In the genomic region with DNA sequence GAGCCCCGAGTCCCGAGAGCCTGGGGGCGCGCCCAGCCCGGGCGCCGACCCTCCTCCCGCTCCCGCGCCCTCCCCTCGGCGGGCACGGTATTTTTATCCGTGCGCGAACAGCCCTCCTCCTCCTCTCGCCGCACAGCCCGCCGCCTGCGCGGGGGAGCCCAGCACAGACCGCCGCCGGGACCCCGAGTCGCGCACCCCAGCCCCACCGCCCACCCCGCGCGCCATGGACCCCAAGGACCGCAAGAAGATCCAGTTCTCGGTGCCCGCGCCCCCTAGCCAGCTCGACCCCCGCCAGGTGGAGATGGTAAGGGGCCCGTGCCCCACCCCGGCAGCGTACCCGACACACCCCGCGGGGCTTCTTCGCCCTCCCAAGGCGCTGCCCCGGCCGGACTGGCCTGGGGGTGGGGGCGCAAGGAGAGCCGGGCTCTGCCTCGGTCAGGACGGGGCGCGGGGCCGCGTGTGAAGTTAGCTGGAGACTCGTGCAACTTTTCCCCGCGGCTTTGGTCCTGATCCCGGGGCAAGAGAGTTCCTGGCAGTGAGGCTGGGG, we compare ENCODE assay signal across 13 cellular contexts. TPM values are rescaled to one million over a fixed set of nuclear protein-coding genes. Genes with fewer than 3 reads are reported as not detected.
DNase-seq lines count a peak whose midpoint lies in the region; ATAC-seq and TF ChIP-seq lines count a peak whose summit lies in the region.
"Had no signal": no experiment of that assay in that cellular context is flagged by ENCODE, and none has a peak within 500 bp of the region (broad histone marks: within the 10 kb centered on the region; RNA-seq: fewer than 3 reads in every experiment).

No MANE protein-coding gene starts in this region.

- ATAC-seq in GM23338 (peak; percentile 16), GM18909 (IDR thresholded peaks at IDR 0.05; ENCODE audit: poor library complexity, unreplicated experiment) (no peak), HG03095 (IDR thresholded peaks at IDR 0.05; ENCODE audit: unreplicated experiment) (no peak)
- no peak for ATAC-seq in stimulated activated naive CD8-positive, alpha-beta T cell treated with anti-CD3 and anti-CD28 coated beads, Interleukin-15, Interleukin-2, amounts not matched to agents 100 U/mL and 50 U/mL, for 24 hours
- ATAC-seq: activated CD4-positive, CD25-positive, alpha-beta regulatory T cell treated with anti-CD3 and anti-CD28 coated beads, Interleukin-2, amount 50 U/mL, for 24 hours had no signal

- no peaks in the 10 kb centered on the region for H3K79me2 ChIP-seq in GM23338 (replicated peaks; ENCODE audit: insufficient read depth)

- H3K4me3 ChIP-seq in GM23338 (peak overlapping the region; percentile 91), astrocyte of the spinal cord (ENCODE audit: low read depth, low read length) (peak overlapping the region; percentile 37), iPS-20b (ENCODE audit: low read length) (peak overlapping the region; percentile 77), skeletal muscle satellite cell (ENCODE audit: low read length) (peak overlapping the region; percentile 42)

- H3F3A ChIP-seq in GM23338 (replicated peaks; ENCODE audit: low read depth) = 0 out of 2 replicates have a peak, but pooled peaks cover 10% of the 10 kb centered on the region

- H3K27ac Mint-ChIP-seq in GM23338 = no peak overlapping the region

- DNase-seq in GM23338 (ENCODE audit: low spot score) (no peak), astrocyte of the spinal cord (ENCODE audit: low read depth, low spot score) (no peak), occipital lobe (lab: John Stamatoyannopoulos, UW) (no peak)
- no peak for DNase-seq in stimulated activated naive CD8-positive, alpha-beta T cell treated with anti-CD3 and anti-CD28 coated beads, Interleukin-15, Interleukin-2, amounts not matched to agents 100 U/mL and 50 U/mL, for 24 hours
- DNase-seq: DND-41; stimulated activated CD4-positive, alpha-beta T cell treated with anti-CD3 and anti-CD28 coated beads, Interleukin-2, amount 100 ng/mL, for 48 hours had no signal

- H3K9me3 Mint-ChIP-seq in GM23338 = no peaks in the 10 kb centered on the region; the same call in 2 of the 3 replicates

- no peaks in the 10 kb centered on the region for H3K36me3 ChIP-seq in GM23338 (ENCODE audit: insufficient read depth)
- no peaks in the 10 kb centered on the region for H3K36me3 ChIP-seq in iPS-20b (ENCODE audit: insufficient read depth, low read depth, low read length)
- H3K36me3 ChIP-seq in skeletal muscle satellite cell (ENCODE audit: insufficient read depth, low read length) = no peaks in the 10 kb centered on the region

- 0 out of 3 replicates have a peak, but pooled peaks cover 2% of the 10 kb centered on the region for H3K36me3 Mint-ChIP-seq in GM23338 (ENCODE audit: low read depth)

- no peak overlapping the region for H3K9ac ChIP-seq in iPS-20b (ENCODE audit: low read depth, low read length)
- no peak overlapping the region for H3K9ac ChIP-seq in skeletal muscle satellite cell (ENCODE audit: low read depth, low read length)

- H3K4me1 Mint-ChIP-seq in GM23338 = peaks cover 69% of the 10 kb centered on the region

- no peaks in the 10 kb centered on the region for H3K9me3 ChIP-seq in iPS-20b (ENCODE audit: insufficient read depth, low read depth, low read length)
- no peaks in the 10 kb centered on the region for H3K9me3 ChIP-seq in skeletal muscle satellite cell (replicated peaks; ENCODE audit: low read length)

- peak overlapping the region; percentile 91; the same call in 1 of the 2 replicates for H2AFZ ChIP-seq in GM23338

- in situ Hi-C loops in astrocyte of the spinal cord (cut with HindIII; ENCODE audit: low sequenced_read_pairs) = no loop called here

- H3K9me2 ChIP-seq in GM23338 (ENCODE audit: insufficient read depth) = no peaks in the 10 kb centered on the region

- H3K27me3 ChIP-seq in GM23338 (ENCODE audit: insufficient read depth) (peaks cover 68% of the 10 kb centered on the region), iPS-20b (ENCODE audit: insufficient read depth, low read length) (peaks cover 70% of the 10 kb centered on the region), skeletal muscle satellite cell (ENCODE audit: control insufficient read depth, insufficient read depth, low read length) (peaks cover 69% of the 10 kb centered on the region)

- peak overlapping the region; percentile 95 for H3K4me2 ChIP-seq in GM23338
- peak overlapping the region; percentile 78 for H3K4me2 ChIP-seq in skeletal muscle satellite cell (ENCODE audit: low read length)

- no peaks in the 10 kb centered on the region for H4K20me1 ChIP-seq in GM23338 (replicated peaks; ENCODE audit: insufficient read depth)

- H3K27ac ChIP-seq in GM23338 (ENCODE audit: low read depth) (no peak overlapping the region), iPS-20b (ENCODE audit: low read length) (no peak overlapping the region)
- H3K27ac ChIP-seq: epithelial cell of prostate had no signal

- peaks cover 63% of the 10 kb centered on the region for H3K27me3 Mint-ChIP-seq in GM23338 (ENCODE audit: insufficient read depth, low read depth, poor library complexity)

- H3K4me3 Mint-ChIP-seq in GM23338 = peak overlapping the region; percentile 86

- peaks cover 51% of the 10 kb centered on the region for H3K4me1 ChIP-seq in GM23338 (ENCODE audit: insufficient read depth)
- peaks cover 38% of the 10 kb centered on the region; the same call in 1 of the 2 replicates for H3K4me1 ChIP-seq in iPS-20b (ENCODE audit: insufficient read depth, low read length)
- H3K4me1 ChIP-seq in skeletal muscle satellite cell (ENCODE audit: control insufficient read depth, insufficient read depth, low read length) = peaks cover 9% of the 10 kb centered on the region

- TF ChIP-seq CTCF in GM23338 (conservative IDR thresholded peaks at IDR 0.05; ENCODE audit: low read depth in 2 of 2) (no peak), astrocyte of the spinal cord (IDR thresholded peaks at IDR 0.05; ENCODE audit: low read depth, low read length) (no peak)

TF ChIP-seq in GM23338, 12 proteins besides CTCF, POLR2A, EP300 and RAD21 (continues in another document):
- TF ChIP-seq EZH2phosphoT487 (IDR thresholded peaks at IDR 0.05; ENCODE audit: unreplicated experiment) (no peak), NANOG (IDR thresholded peaks at IDR 0.05; ENCODE audit: borderline replicate concordance) (no peak), CREB1 (CRISPR knock-in tag; IDR thresholded peaks at IDR 0.05; ENCODE audit: low read depth) (no peak)

RNA-seq across cellular contexts. Expression of a gene that starts 0.5 kb away (rescaled TPM):
- total RNA-seq in GM23338 (2014; rRNA removed; shearing (Covaris generic)) = 1.5 and 3.4 TPM in 2 replicates
- polyA plus RNA-seq in GM23338 (2016; fragmentation: Nextera tagmentation; extraction: Ambion mirVana) = 3.7 and 5.4 TPM in 2 replicates
- total RNA-seq in skeletal muscle satellite cell (2012; rRNA removed) = 1.1 TPM in 1 of 2 replicates, not detected in the other
- total RNA-seq in occipital lobe = 8.1 TPM

RNA-seq across cellular contexts. Expression of a gene that starts 9.7 kb away (rescaled TPM):
- 39.7 and 53.3 TPM in 2 replicates for total RNA-seq in GM23338 (2014; rRNA removed; shearing (Covaris generic))
- 26.4 and 31.5 TPM in 2 replicates for polyA plus RNA-seq in GM23338 (2016; fragmentation: Nextera tagmentation; extraction: Ambion mirVana)
- 21.5 and 22.5 TPM in 2 replicates for total RNA-seq in skeletal muscle satellite cell (2012; rRNA removed)
- 16.2 TPM for total RNA-seq in occipital lobe

RNA-seq across cellular contexts. Expression of a gene that starts 19.5 kb away (rescaled TPM):
- not detected in 2 replicates for total RNA-seq in GM23338 (2014; rRNA removed; shearing (Covaris generic))
- not detected in 2 replicates for polyA plus RNA-seq in GM23338 (2016; fragmentation: Nextera tagmentation; extraction: Ambion mirVana)
- total RNA-seq in skeletal muscle satellite cell (2012; rRNA removed) = not detected in 2 replicates
- total RNA-seq in occipital lobe = 70.3 TPM
- total RNA-seq: left lobe of liver had no signal

RNA-seq across cellular contexts. Expression of a gene that starts 37.9 kb away (rescaled TPM):
- 0.74 and 2.1 TPM in 2 replicates for total RNA-seq in GM23338 (2014; rRNA removed; shearing (Covaris generic))
- polyA plus RNA-seq in GM23338 (2016; fragmentation: Nextera tagmentation; extraction: Ambion mirVana) = 0.61 and 0.80 TPM in 2 replicates
- under 0.01 and 0.22 TPM in 2 replicates for total RNA-seq in skeletal muscle satellite cell (2012; rRNA removed)
- 0.47 TPM for total RNA-seq in occipital lobe

RNA-seq across cellular contexts. Expression of a gene that starts 41.0 kb away (rescaled TPM):
- total RNA-seq in GM23338 (2014; rRNA removed; shearing (Covaris generic)) = 1.9 and 2.3 TPM in 2 replicates
- polyA plus RNA-seq in GM23338 (2016; fragmentation: Nextera tagmentation; extraction: Ambion mirVana) = 2.5 and 4.4 TPM in 2 replicates
- 0.25 TPM in 1 of 2 replicates, not detected in the other for total RNA-seq in skeletal muscle satellite cell (2012; rRNA removed)
- 2.2 TPM for total RNA-seq in occipital lobe

Comparison
In these comparisons a context has a peak if more than half of its experiments do, and no peak if none do; other contexts are left out.
1. H3K4me3 ChIP-seq: peak in every context shown above with its lines; median percentile 91 in GM23338; 77 in iPS-20b; 42 in skeletal muscle satellite cell; 37 in astrocyte of the spinal cord.
2. RNA of a gene that starts 19.5 kb away (total RNA-seq): 70.3 TPM in occipital lobe (single experiment); not detected in GM23338; every median in the first group is over 10 times any median in the second.